21 cellular contexts compared by ENCODE assay signal in genomic region chr6:91713911-91714310, GRCh38.
DNase-seq lines count a peak whose midpoint lies in the region; ATAC-seq, FAIRE-seq and TF ChIP-seq lines count a peak whose summit lies in the region.
"Had no signal": no experiment of that assay in that cellular context is flagged by ENCODE, and none has a peak within 500 bp of the region (broad histone marks: within the 10 kb centered on the region; RNA-seq: fewer than 3 reads in every experiment).

No MANE protein-coding gene starts in this region.

- no peak for ATAC-seq in left cardiac atrium
- ATAC-seq: GM12878, Panc1 had no signal

- H3F3A ChIP-seq in PC-9 (ENCODE audit: insufficient read depth, low read depth): no peaks in the 10 kb centered on the region

- H3K4me1 ChIP-seq in PC-9 (replicated peaks; ENCODE audit: insufficient read depth) (peaks cover 16% of the 10 kb centered on the region), spleen (no peaks in the 10 kb centered on the region), tibial nerve (no peaks in the 10 kb centered on the region)

- no peak overlapping the region for H2AFZ ChIP-seq in PC-9

- H4K20me1 ChIP-seq in PC-9 (ENCODE audit: insufficient read depth): no peaks in the 10 kb centered on the region
- H4K20me1 ChIP-seq: BLaER1 treated with 17β-estradiol and CSF1 and Interleukin-3, amounts not matched to agents 10 nM and 100 nM had no signal

- FAIRE-seq in bronchial epithelial cell (lab: Jason Lieb, UNC): no peak
- FAIRE-seq: A204.1, GM12878 had no signal

- no peaks in the 10 kb centered on the region for H3K9me2 ChIP-seq in PC-9 (ENCODE audit: insufficient read depth)

- intact Hi-C loops in PC-9 (cut with micrococcal nuclease; ENCODE audit: unreplicated experiment) (no loop called here), left cardiac atrium (cut with DNase I) (no loop called here), spleen (cut with DNase I; ENCODE audit: low total_unique reads) (no loop called here)

- H3K4me2 ChIP-seq in PC-9: no peak overlapping the region
- H3K4me2 ChIP-seq: BLaER1 treated with 17β-estradiol and CSF1 and Interleukin-3, amounts not matched to agents 10 nM and 100 nM had no signal

- H3K79me2 ChIP-seq in PC-9 (ENCODE audit: low read depth): no peaks in the 10 kb centered on the region

- no peak overlapping the region for H3K4me3 ChIP-seq in PC-9
- H3K4me3 ChIP-seq in bronchial epithelial cell (ENCODE audit: low read depth, low read length): no peak overlapping the region
- H3K4me3 ChIP-seq in spleen: no peak overlapping the region
- no peak overlapping the region for H3K4me3 ChIP-seq in tibial nerve
- H3K4me3 ChIP-seq: BLaER1 treated with 17β-estradiol and CSF1 and Interleukin-3, amounts not matched to agents 10 nM and 100 nM; GM12878 had no signal

- no peak overlapping the region for H3K27ac ChIP-seq in PC-9
- H3K27ac ChIP-seq in spleen: no peak overlapping the region
- H3K27ac ChIP-seq in tibial nerve: no peak overlapping the region
- H3K27ac ChIP-seq: BLaER1 treated with 17β-estradiol and CSF1 and Interleukin-3, amounts not matched to agents 10 nM and 100 nM; HL-60 had no signal

- H3K27me3 ChIP-seq in PC-9 (ENCODE audit: insufficient read depth, low read depth) (no peaks in the 10 kb centered on the region), bronchial epithelial cell (ENCODE audit: control insufficient read depth, insufficient read depth, low read length) (no peaks in the 10 kb centered on the region), spleen (replicated peaks in 1 of 7) (no peaks in the 10 kb centered on the region), tibial nerve (no peaks in the 10 kb centered on the region)
- H3K27me3 ChIP-seq: BLaER1 treated with 17β-estradiol and CSF1 and Interleukin-3, amounts not matched to agents 10 nM and 100 nM had no signal

- no peaks in the 10 kb centered on the region for H3K9me3 ChIP-seq in PC-9 (ENCODE audit: insufficient read depth, low read depth)
- H3K9me3 ChIP-seq in spleen: no peaks in the 10 kb centered on the region
- no peaks in the 10 kb centered on the region for H3K9me3 ChIP-seq in tibial nerve

- POLR2A ChIA-PET in PC-9 (lab: Charles Lee; ENCODE audit: unreplicated experiment): no interaction called here

- no peak for TF ChIP-seq EP300 in tibial nerve (IDR thresholded peaks at IDR 0.05)

- no peak for TF ChIP-seq POLR2A in spleen (IDR thresholded peaks at IDR 0.05)
- no peak for TF ChIP-seq POLR2A in tibial nerve (IDR thresholded peaks at IDR 0.05)

- CTCF ChIA-PET in PC-9 (lab: Charles Lee): no interaction called here

- peak; percentile 15 for DNase-seq in HPDE6-E6E7 (ENCODE audit: extremely low spot score)
- DNase-seq in PC-9: no peak
- peak; percentile 82 for DNase-seq in bronchial epithelial cell (ENCODE audit: low read depth)
- peak; percentile 3 for DNase-seq in iris pigment epithelial cell (ENCODE audit: low read depth)
- DNase-seq in left cardiac atrium: no peak
- no peak for DNase-seq in cerebellar nuclear complex (lab: John Stamatoyannopoulos, UW)
- DNase-seq in spleen: no peak
- DNase-seq in tibial nerve (ENCODE audit: low spot score in 2 of 2): no peak
- DNase-seq: CD8-positive, alpha-beta memory T cell; GDM1; HCEC 1CT; MV-4-11; NCI-H1436 treated with DMSO at 0.1 percent for 48 hours; NCI-H510A; NCI-H82; Right ventricle myocardium superior had no signal

- H3K36me3 ChIP-seq in PC-9 (ENCODE audit: low read depth): no peaks in the 10 kb centered on the region
- H3K36me3 ChIP-seq in bronchial epithelial cell (ENCODE audit: control insufficient read depth, insufficient read depth, low read length): no peaks in the 10 kb centered on the region
- no peaks in the 10 kb centered on the region for H3K36me3 ChIP-seq in spleen
- no peaks in the 10 kb centered on the region for H3K36me3 ChIP-seq in tibial nerve
- H3K36me3 ChIP-seq: BLaER1 treated with 17β-estradiol and CSF1 and Interleukin-3, amounts not matched to agents 10 nM and 100 nM had no signal

- TF ChIP-seq CTCF in PC-9 (conservative IDR thresholded peaks at IDR 0.05): 0 out of 2 replicates have a peak, but pooled peaks have one; percentile 14
- TF ChIP-seq CTCF in bronchial epithelial cell (IDR thresholded peaks at IDR 0.05; ENCODE audit: insufficient read depth, low read length, severe bottlenecking): peak; percentile 19
- TF ChIP-seq CTCF in spleen (IDR thresholded peaks at IDR 0.05 in 8 of 11, conservative IDR thresholded peaks at IDR 0.05 in 3 of 11): no peak
- no peak for TF ChIP-seq CTCF in tibial nerve (IDR thresholded peaks at IDR 0.05)

- no TSS peak for BruUV-seq in PC-9 (replicated peaks; lab: Mats Ljungman, UMichigan)

Comparison
In these comparisons a context has a peak if more than half of its experiments do, and no peak if none do; other contexts are left out.
1. DNase-seq: peak in HPDE6-E6E7 (single experiment), bronchial epithelial cell (single experiment) and iris pigment epithelial cell (single experiment); none in PC-9 (0 of 2), left cardiac atrium (single experiment), cerebellar nuclear complex (0 of 2), spleen (single experiment) and tibial nerve (0 of 2).
2. CTCF ChIP-seq: peak in PC-9 (single experiment) and bronchial epithelial cell (single experiment); none in spleen (0 of 11) and tibial nerve (0 of 5).